In the genomic region with DNA sequence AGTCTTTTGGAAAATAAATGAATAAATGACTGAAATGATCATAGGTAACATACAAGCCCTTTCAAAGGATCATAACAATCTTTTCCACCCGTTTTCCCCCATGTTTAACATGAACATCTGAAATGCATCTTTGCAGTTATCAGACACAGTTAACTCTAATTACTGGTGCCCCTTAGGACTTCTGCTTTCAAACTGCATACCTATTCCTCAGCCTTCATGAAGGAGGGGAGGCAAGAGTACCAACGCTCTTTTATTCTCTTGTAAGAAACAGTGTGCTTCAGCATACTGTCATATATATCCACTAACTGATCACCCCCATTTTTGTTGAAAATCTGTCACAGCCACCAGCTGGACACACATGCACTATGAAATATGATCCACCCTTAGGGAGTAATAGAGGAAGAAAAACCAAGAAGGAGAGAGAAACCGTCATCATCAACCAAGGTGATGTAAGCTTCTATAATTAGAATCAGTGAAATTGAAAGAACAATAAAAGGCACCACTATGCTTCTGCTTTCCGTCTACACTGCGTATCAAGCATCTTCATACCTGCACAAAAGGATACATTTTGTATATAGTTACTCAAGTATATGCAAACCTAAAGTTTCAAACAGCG, we compare ENCODE assay signal across 1 cellular context.
TF ChIP-seq lines count a peak whose summit lies in the region.

No MANE protein-coding gene starts in this region.

TF ChIP-seq in GM12878, 131 proteins besides CTCF, POLR2A, EP300 and RAD21 (continued from another document and continues in another):
- TF ChIP-seq MEF2B (IDR thresholded peaks at IDR 0.05; ENCODE audit: partially characterized antibody, poor library complexity, severe bottlenecking) (peak; percentile 88), KAT2A (conservative IDR thresholded peaks at IDR 0.05; ENCODE audit: control insufficient read depth, low read depth, low read length) (no peak), LARP7 (IDR thresholded peaks at IDR 0.05) (no peak), JUND (IDR thresholded peaks at IDR 0.05; ENCODE audit: low read depth, low read length) (no peak), STAT3 (IDR thresholded peaks at IDR 0.05; ENCODE audit: low read depth, low read length) (no peak), ZNF207 (IDR thresholded peaks at IDR 0.05; ENCODE audit: borderline replicate concordance) (no peak), MYC (IDR thresholded peaks at IDR 0.05; ENCODE audit: insufficient read depth, insufficient read length, insufficient replicate concordance, low read length, severe bottlenecking) (no peak), GATAD2B (conservative IDR thresholded peaks at IDR 0.05; ENCODE audit: low read depth) (no peak), BMI1 (IDR thresholded peaks at IDR 0.05; ENCODE audit: borderline replicate concordance) (no peak), ESRRA (IDR thresholded peaks at IDR 0.05; ENCODE audit: low read length) (no peak), CBX5 (IDR thresholded peaks at IDR 0.05; ENCODE audit: low read depth) (no peak), SIX5 (IDR thresholded peaks at IDR 0.05; ENCODE audit: low read depth, low read length, severe bottlenecking) (no peak), ZNF274 (IDR thresholded peaks at IDR 0.05; ENCODE audit: insufficient read depth, insufficient read length) (no peak), RB1 (IDR thresholded peaks at IDR 0.05; ENCODE audit: borderline replicate concordance) (no peak), NFXL1 (IDR thresholded peaks at IDR 0.05; ENCODE audit: borderline replicate concordance) (no peak), ETV6 (conservative IDR thresholded peaks at IDR 0.05 in 1 of 2, IDR thresholded peaks at IDR 0.05 in 1 of 2; ENCODE audit: borderline replicate concordance in 1 of 2, low read depth in 1 of 2) (no peak), TCF3 (IDR thresholded peaks at IDR 0.05; ENCODE audit: borderline replicate concordance, insufficient read depth, low read depth, low read length) (no peak), ZBED1 (IDR thresholded peaks at IDR 0.05; ENCODE audit: borderline replicate concordance) (no peak), RBBP5 (conservative IDR thresholded peaks at IDR 0.05) (no peak), IKZF2 (IDR thresholded peaks at IDR 0.05) (peak; percentile 72 to 74), RELA (IDR thresholded peaks at IDR 0.05; ENCODE audit: borderline replicate concordance, partially characterized antibody) (no peak), BACH1 (IDR thresholded peaks at IDR 0.05; ENCODE audit: borderline replicate concordance) (no peak), BHLHE40 (IDR thresholded peaks at IDR 0.05; ENCODE audit: borderline replicate concordance in 1 of 2, low read depth in 2 of 2, low read length in 1 of 2) (peak in 1 of 2 experiments; percentile 16; a peak in 1 of 4 replicates), ZNF384 (IDR thresholded peaks at IDR 0.05; ENCODE audit: borderline replicate concordance, low read depth, low read length) (no peak), HDGF (IDR thresholded peaks at IDR 0.05) (no peak), JUNB (IDR thresholded peaks at IDR 0.05) (peak; percentile 73), SRF (IDR thresholded peaks at IDR 0.05; ENCODE audit: low read depth in 2 of 2, low read length in 2 of 2) (no peak), SP1 (IDR thresholded peaks at IDR 0.05; ENCODE audit: low read depth, low read length) (no peak), NFIC (IDR thresholded peaks at IDR 0.05; ENCODE audit: low read depth, low read length) (peak; percentile 51; the same call in 1 of the 2 replicates)
- TF ChIP-seq, protein P1, sequence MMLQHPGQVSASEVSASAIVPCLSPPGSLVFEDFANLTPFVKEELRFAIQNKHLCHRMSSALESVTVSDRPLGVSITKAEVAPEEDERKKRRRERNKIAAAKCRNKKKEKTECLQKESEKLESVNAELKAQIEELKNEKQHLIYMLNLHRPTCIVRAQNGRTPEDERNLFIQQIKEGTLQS (IDR thresholded peaks at IDR 0.05; ENCODE audit: borderline replicate concordance, extremely low read depth, low read depth, low read length), result no peak
- TF ChIP-seq, protein P2, sequence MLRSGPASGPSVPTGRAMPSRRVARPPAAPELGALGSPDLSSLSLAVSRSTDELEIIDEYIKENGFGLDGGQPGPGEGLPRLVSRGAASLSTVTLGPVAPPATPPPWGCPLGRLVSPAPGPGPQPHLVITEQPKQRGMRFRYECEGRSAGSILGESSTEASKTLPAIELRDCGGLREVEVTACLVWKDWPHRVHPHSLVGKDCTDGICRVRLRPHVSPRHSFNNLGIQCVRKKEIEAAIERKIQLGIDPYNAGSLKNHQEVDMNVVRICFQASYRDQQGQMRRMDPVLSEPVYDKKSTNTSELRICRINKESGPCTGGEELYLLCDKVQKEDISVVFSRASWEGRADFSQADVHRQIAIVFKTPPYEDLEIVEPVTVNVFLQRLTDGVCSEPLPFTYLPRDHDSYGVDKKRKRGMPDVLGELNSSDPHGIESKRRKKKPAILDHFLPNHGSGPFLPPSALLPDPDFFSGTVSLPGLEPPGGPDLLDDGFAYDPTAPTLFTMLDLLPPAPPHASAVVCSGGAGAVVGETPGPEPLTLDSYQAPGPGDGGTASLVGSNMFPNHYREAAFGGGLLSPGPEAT (IDR thresholded peaks at IDR 0.05; ENCODE audit: low read depth), result no peak
- TF ChIP-seq, protein P3, sequence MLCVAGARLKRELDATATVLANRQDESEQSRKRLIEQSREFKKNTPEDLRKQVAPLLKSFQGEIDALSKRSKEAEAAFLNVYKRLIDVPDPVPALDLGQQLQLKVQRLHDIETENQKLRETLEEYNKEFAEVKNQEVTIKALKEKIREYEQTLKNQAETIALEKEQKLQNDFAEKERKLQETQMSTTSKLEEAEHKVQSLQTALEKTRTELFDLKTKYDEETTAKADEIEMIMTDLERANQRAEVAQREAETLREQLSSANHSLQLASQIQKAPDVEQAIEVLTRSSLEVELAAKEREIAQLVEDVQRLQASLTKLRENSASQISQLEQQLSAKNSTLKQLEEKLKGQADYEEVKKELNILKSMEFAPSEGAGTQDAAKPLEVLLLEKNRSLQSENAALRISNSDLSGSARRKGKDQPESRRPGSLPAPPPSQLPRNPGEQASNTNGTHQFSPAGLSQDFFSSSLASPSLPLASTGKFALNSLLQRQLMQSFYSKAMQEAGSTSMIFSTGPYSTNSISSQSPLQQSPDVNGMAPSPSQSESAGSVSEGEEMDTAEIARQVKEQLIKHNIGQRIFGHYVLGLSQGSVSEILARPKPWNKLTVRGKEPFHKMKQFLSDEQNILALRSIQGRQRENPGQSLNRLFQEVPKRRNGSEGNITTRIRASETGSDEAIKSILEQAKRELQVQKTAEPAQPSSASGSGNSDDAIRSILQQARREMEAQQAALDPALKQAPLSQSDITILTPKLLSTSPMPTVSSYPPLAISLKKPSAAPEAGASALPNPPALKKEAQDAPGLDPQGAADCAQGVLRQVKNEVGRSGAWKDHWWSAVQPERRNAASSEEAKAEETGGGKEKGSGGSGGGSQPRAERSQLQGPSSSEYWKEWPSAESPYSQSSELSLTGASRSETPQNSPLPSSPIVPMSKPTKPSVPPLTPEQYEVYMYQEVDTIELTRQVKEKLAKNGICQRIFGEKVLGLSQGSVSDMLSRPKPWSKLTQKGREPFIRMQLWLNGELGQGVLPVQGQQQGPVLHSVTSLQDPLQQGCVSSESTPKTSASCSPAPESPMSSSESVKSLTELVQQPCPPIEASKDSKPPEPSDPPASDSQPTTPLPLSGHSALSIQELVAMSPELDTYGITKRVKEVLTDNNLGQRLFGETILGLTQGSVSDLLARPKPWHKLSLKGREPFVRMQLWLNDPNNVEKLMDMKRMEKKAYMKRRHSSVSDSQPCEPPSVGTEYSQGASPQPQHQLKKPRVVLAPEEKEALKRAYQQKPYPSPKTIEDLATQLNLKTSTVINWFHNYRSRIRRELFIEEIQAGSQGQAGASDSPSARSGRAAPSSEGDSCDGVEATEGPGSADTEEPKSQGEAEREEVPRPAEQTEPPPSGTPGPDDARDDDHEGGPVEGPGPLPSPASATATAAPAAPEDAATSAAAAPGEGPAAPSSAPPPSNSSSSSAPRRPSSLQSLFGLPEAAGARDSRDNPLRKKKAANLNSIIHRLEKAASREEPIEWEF (IDR thresholded peaks at IDR 0.05; ENCODE audit: insufficient replicate concordance, low read depth, low read length), result no peak
- TF ChIP-seq, protein P4, sequence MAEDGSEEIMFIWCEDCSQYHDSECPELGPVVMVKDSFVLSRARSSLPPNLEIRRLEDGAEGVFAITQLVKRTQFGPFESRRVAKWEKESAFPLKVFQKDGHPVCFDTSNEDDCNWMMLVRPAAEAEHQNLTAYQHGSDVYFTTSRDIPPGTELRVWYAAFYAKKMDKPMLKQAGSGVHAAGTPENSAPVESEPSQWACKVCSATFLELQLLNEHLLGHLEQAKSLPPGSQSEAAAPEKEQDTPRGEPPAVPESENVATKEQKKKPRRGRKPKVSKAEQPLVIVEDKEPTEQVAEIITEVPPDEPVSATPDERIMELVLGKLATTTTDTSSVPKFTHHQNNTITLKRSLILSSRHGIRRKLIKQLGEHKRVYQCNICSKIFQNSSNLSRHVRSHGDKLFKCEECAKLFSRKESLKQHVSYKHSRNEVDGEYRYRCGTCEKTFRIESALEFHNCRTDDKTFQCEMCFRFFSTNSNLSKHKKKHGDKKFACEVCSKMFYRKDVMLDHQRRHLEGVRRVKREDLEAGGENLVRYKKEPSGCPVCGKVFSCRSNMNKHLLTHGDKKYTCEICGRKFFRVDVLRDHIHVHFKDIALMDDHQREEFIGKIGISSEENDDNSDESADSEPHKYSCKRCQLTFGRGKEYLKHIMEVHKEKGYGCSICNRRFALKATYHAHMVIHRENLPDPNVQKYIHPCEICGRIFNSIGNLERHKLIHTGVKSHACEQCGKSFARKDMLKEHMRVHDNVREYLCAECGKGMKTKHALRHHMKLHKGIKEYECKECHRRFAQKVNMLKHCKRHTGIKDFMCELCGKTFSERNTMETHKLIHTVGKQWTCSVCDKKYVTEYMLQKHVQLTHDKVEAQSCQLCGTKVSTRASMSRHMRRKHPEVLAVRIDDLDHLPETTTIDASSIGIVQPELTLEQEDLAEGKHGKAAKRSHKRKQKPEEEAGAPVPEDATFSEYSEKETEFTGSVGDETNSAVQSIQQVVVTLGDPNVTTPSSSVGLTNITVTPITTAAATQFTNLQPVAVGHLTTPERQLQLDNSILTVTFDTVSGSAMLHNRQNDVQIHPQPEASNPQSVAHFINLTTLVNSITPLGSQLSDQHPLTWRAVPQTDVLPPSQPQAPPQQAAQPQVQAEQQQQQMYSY (CRISPR knock-in tag; IDR thresholded peaks at IDR 0.05), result no peak
- TF ChIP-seq, protein P5, sequence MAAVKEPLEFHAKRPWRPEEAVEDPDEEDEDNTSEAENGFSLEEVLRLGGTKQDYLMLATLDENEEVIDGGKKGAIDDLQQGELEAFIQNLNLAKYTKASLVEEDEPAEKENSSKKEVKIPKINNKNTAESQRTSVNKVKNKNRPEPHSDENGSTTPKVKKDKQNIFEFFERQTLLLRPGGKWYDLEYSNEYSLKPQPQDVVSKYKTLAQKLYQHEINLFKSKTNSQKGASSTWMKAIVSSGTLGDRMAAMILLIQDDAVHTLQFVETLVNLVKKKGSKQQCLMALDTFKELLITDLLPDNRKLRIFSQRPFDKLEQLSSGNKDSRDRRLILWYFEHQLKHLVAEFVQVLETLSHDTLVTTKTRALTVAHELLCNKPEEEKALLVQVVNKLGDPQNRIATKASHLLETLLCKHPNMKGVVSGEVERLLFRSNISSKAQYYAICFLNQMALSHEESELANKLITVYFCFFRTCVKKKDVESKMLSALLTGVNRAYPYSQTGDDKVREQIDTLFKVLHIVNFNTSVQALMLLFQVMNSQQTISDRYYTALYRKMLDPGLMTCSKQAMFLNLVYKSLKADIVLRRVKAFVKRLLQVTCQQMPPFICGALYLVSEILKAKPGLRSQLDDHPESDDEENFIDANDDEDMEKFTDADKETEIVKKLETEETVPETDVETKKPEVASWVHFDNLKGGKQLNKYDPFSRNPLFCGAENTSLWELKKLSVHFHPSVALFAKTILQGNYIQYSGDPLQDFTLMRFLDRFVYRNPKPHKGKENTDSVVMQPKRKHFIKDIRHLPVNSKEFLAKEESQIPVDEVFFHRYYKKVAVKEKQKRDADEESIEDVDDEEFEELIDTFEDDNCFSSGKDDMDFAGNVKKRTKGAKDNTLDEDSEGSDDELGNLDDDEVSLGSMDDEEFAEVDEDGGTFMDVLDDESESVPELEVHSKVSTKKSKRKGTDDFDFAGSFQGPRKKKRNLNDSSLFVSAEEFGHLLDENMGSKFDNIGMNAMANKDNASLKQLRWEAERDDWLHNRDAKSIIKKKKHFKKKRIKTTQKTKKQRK (IDR thresholded peaks at IDR 0.05; ENCODE audit: low read depth, low read length), result no peak
- TF ChIP-seq, protein P6, sequence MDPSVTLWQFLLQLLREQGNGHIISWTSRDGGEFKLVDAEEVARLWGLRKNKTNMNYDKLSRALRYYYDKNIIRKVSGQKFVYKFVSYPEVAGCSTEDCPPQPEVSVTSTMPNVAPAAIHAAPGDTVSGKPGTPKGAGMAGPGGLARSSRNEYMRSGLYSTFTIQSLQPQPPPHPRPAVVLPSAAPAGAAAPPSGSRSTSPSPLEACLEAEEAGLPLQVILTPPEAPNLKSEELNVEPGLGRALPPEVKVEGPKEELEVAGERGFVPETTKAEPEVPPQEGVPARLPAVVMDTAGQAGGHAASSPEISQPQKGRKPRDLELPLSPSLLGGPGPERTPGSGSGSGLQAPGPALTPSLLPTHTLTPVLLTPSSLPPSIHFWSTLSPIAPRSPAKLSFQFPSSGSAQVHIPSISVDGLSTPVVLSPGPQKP (IDR thresholded peaks at IDR 0.05; ENCODE audit: low read depth, low read length), result no peak
- TF ChIP-seq, protein P7, sequence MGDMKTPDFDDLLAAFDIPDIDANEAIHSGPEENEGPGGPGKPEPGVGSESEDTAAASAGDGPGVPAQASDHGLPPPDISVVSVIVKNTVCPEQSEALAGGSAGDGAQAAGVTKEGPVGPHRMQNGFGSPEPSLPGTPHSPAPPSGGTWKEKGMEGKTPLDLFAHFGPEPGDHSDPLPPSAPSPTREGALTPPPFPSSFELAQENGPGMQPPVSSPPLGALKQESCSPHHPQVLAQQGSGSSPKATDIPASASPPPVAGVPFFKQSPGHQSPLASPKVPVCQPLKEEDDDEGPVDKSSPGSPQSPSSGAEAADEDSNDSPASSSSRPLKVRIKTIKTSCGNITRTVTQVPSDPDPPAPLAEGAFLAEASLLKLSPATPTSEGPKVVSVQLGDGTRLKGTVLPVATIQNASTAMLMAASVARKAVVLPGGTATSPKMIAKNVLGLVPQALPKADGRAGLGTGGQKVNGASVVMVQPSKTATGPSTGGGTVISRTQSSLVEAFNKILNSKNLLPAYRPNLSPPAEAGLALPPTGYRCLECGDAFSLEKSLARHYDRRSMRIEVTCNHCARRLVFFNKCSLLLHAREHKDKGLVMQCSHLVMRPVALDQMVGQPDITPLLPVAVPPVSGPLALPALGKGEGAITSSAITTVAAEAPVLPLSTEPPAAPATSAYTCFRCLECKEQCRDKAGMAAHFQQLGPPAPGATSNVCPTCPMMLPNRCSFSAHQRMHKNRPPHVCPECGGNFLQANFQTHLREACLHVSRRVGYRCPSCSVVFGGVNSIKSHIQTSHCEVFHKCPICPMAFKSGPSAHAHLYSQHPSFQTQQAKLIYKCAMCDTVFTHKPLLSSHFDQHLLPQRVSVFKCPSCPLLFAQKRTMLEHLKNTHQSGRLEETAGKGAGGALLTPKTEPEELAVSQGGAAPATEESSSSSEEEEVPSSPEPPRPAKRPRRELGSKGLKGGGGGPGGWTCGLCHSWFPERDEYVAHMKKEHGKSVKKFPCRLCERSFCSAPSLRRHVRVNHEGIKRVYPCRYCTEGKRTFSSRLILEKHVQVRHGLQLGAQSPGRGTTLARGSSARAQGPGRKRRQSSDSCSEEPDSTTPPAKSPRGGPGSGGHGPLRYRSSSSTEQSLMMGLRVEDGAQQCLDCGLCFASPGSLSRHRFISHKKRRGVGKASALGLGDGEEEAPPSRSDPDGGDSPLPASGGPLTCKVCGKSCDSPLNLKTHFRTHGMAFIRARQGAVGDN (IDR thresholded peaks at IDR 0.05), result no peak
